ENCODE assay signal across 8 cellular contexts in the genomic region with DNA sequence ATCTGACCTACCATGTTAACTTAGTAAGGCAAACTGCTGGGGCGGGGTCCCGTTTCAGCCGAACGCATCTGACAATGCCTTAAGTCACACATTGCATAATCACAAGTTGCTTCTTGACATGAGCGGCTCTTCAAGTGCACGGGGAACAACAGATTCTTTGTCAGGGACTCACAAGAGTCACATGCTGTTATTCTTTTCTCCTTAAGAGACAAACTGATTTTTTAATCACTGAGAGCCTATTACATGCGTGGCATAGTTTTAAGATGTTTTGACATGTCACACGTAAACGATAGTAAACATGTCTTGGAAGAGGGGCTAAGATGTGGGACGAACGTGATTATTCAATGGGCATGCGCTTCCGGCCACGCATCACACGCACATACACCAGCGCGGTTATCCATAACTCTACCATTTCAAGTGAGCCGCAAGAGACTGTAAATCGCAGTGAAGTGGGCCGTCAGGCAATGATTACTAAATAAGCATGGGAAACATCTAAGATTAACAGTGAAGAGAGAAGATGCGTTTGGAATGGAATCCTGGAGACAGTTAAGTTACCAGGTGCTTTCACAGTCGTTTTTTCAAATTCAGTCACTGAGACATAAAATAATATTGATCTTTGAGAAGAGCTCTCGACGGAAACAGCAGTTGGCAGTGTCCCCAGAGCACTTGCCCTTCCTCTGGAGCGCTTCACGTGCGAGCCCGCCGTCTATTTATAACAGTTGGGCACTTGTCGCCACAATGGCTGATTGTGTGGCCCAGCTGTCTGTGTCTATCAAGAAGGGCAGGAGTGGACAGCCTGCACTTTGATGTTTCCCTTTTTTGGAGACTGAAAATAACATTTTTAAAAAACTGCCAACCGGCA.
DNase-seq lines count a peak whose midpoint lies in the region; ATAC-seq and TF ChIP-seq lines count a peak whose summit lies in the region.

No MANE protein-coding gene starts in this region.

- intact Hi-C loops in mucosa of descending colon (cut with DNase I, micrococcal nuclease), result no loop called here
- intact Hi-C loops in posterior vena cava (cut with DNase I), result loop anchor here in 1 of 2 donors (2.0 kb wide), 1 partner anchor 78 kb away; no protein-coding TSS in a partner anchor

- H3K36me3 ChIP-seq in mucosa of descending colon (ENCODE audit: low read depth), result no peaks in the 10 kb centered on the region

- no peak for TF ChIP-seq CTCF in mucosa of descending colon (IDR thresholded peaks at IDR 0.05)

- in situ Hi-C loops in G401 (cut with HindIII; ENCODE audit: low sequenced_read_pairs), result no loop called here

- DNase-seq in G401 (ENCODE audit: low spot score), result peak; percentile 27
- peak; percentile 94 for DNase-seq in NCI-H510A treated with DMSO at 0.1 percent for 48 hours (lab: John Stamatoyannopoulos, UW)
- DNase-seq in dermis blood vessel endothelial cell, result peak; percentile 54
- peak; percentile 71 to 76 (median 71) for DNase-seq in mucosa of descending colon
- DNase-seq in posterior vena cava (ENCODE audit: low spot score), result no peak

- H3K4me3 ChIP-seq in mucosa of descending colon, result no peak overlapping the region

- no peaks in the 10 kb centered on the region for H3K9me3 ChIP-seq in mucosa of descending colon

- peak; percentile 80 for ATAC-seq in mucosa of descending colon
- ATAC-seq in GM19452 (IDR thresholded peaks at IDR 0.05; ENCODE audit: unreplicated experiment), result no peak
- ATAC-seq in HG03135 (IDR thresholded peaks at IDR 0.05; ENCODE audit: unreplicated experiment), result no peak
- ATAC-seq in GM21423 (IDR thresholded peaks at IDR 0.05; ENCODE audit: unreplicated experiment), result no peak

- peaks cover 19% of the 10 kb centered on the region for H3K4me1 ChIP-seq in mucosa of descending colon (ENCODE audit: low read depth)
